ENCODE assay signal across 2 cellular contexts in genomic region chr2:153195342-153195741, GRCh38.
TF ChIP-seq lines count a peak whose summit lies in the region.

No MANE protein-coding gene starts in this region.

TF ChIP-seq in GM23338, 12 proteins besides CTCF, POLR2A, EP300 and RAD21:
- TF ChIP-seq EZH2 (IDR thresholded peaks at IDR 0.05; ENCODE audit: low read depth, unreplicated experiment) (no peak), ETS1 (IDR thresholded peaks at IDR 0.05) (no peak), JUNB (IDR thresholded peaks at IDR 0.05; ENCODE audit: unreplicated experiment) (no peak), STAT1 (IDR thresholded peaks at IDR 0.05; ENCODE audit: unreplicated experiment) (no peak), ZNF114 (CRISPR knock-in tag; IDR thresholded peaks at IDR 0.05) (no peak), EZH2phosphoT487 (IDR thresholded peaks at IDR 0.05; ENCODE audit: unreplicated experiment) (no peak), ZNF331 (CRISPR knock-in tag; IDR thresholded peaks at IDR 0.05; ENCODE audit: low read depth) (no peak), NANOG (IDR thresholded peaks at IDR 0.05; ENCODE audit: borderline replicate concordance) (no peak), CREB1 (CRISPR knock-in tag; IDR thresholded peaks at IDR 0.05; ENCODE audit: low read depth) (no peak), POLR2AphosphoS5 (IDR thresholded peaks at IDR 0.05; ENCODE audit: low read depth) (no peak)
- TF ChIP-seq, protein P1, sequence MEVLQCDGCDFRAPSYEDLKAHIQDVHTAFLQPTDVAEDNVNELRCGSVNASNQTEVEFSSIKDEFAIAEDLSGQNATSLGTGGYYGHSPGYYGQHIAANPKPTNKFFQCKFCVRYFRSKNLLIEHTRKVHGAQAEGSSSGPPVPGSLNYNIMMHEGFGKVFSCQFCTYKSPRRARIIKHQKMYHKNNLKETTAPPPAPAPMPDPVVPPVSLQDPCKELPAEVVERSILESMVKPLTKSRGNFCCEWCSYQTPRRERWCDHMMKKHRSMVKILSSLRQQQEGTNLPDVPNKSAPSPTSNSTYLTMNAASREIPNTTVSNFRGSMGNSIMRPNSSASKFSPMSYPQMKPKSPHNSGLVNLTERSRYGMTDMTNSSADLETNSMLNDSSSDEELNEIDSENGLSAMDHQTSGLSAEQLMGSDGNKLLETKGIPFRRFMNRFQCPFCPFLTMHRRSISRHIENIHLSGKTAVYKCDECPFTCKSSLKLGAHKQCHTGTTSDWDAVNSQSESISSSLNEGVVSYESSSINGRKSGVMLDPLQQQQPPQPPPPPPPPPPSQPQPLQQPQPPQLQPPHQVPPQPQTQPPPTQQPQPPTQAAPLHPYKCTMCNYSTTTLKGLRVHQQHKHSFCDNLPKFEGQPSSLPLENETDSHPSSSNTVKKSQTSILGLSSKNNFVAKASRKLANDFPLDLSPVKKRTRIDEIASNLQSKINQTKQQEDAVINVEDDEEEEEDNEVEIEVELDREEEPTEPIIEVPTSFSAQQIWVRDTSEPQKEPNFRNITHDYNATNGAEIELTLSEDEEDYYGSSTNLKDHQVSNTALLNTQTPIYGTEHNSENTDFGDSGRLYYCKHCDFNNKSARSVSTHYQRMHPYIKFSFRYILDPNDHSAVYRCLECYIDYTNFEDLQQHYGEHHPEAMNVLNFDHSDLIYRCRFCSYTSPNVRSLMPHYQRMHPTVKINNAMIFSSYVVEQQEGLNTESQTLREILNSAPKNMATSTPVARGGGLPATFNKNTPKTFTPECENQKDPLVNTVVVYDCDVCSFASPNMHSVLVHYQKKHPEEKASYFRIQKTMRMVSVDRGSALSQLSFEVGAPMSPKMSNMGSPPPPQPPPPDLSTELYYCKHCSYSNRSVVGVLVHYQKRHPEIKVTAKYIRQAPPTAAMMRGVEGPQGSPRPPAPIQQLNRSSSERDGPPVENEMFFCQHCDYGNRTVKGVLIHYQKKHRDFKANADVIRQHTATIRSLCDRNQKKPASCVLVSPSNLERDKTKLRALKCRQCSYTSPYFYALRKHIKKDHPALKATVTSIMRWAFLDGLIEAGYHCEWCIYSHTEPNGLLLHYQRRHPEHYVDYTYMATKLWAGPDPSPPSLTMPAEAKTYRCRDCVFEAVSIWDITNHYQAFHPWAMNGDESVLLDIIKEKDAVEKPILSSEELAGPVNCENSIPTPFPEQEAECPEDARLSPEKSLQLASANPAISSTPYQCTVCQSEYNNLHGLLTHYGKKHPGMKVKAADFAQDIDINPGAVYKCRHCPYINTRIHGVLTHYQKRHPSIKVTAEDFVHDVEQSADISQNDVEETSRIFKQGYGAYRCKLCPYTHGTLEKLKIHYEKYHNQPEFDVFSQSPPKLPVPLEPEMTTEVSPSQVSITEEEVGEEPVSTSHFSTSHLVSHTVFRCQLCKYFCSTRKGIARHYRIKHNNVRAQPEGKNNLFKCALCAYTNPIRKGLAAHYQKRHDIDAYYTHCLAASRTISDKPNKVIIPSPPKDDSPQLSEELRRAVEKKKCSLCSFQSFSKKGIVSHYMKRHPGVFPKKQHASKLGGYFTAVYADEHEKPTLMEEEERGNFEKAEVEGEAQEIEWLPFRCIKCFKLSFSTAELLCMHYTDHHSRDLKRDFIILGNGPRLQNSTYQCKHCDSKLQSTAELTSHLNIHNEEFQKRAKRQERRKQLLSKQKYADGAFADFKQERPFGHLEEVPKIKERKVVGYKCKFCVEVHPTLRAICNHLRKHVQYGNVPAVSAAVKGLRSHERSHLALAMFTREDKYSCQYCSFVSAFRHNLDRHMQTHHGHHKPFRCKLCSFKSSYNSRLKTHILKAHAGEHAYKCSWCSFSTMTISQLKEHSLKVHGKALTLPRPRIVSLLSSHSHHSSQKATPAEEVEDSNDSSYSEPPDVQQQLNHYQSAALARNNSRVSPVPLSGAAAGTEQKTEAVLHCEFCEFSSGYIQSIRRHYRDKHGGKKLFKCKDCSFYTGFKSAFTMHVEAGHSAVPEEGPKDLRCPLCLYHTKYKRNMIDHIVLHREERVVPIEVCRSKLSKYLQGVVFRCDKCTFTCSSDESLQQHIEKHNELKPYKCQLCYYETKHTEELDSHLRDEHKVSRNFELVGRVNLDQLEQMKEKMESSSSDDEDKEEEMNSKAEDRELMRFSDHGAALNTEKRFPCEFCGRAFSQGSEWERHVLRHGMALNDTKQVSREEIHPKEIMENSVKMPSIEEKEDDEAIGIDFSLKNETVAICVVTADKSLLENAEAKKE (CRISPR knock-in tag; IDR thresholded peaks at IDR 0.05), result no peak
- TF ChIP-seq, protein P2, sequence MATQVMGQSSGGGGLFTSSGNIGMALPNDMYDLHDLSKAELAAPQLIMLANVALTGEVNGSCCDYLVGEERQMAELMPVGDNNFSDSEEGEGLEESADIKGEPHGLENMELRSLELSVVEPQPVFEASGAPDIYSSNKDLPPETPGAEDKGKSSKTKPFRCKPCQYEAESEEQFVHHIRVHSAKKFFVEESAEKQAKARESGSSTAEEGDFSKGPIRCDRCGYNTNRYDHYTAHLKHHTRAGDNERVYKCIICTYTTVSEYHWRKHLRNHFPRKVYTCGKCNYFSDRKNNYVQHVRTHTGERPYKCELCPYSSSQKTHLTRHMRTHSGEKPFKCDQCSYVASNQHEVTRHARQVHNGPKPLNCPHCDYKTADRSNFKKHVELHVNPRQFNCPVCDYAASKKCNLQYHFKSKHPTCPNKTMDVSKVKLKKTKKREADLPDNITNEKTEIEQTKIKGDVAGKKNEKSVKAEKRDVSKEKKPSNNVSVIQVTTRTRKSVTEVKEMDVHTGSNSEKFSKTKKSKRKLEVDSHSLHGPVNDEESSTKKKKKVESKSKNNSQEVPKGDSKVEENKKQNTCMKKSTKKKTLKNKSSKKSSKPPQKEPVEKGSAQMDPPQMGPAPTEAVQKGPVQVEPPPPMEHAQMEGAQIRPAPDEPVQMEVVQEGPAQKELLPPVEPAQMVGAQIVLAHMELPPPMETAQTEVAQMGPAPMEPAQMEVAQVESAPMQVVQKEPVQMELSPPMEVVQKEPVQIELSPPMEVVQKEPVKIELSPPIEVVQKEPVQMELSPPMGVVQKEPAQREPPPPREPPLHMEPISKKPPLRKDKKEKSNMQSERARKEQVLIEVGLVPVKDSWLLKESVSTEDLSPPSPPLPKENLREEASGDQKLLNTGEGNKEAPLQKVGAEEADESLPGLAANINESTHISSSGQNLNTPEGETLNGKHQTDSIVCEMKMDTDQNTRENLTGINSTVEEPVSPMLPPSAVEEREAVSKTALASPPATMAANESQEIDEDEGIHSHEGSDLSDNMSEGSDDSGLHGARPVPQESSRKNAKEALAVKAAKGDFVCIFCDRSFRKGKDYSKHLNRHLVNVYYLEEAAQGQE (IDR thresholded peaks at IDR 0.05; ENCODE audit: unreplicated experiment), result no peak

TF ChIP-seq in H1, 55 proteins besides CTCF, POLR2A, EP300 and RAD21:
- no peak for TF ChIP-seq TEAD4 (IDR thresholded peaks at IDR 0.05; ENCODE audit: low read depth, low read length)
- no peak for TF ChIP-seq CREB1 (IDR thresholded peaks at IDR 0.05)
- TF ChIP-seq CHD2 (IDR thresholded peaks at IDR 0.05; ENCODE audit: low read length), result no peak
- no peak for TF ChIP-seq CHD1 (IDR thresholded peaks at IDR 0.05; ENCODE audit: low read depth, low read length)
- no peak for TF ChIP-seq E2F6 (IDR thresholded peaks at IDR 0.05)
